ENCODE assay signal across 18 cellular contexts in genomic region chr20:18188446-18188845, GRCh38.
"Had no signal": no experiment of that assay in that cellular context is flagged by ENCODE, and none has a peak within 500 bp of the region (broad histone marks: within the 10 kb centered on the region; RNA-seq: fewer than 3 reads in every experiment).

No MANE protein-coding gene starts in this region.

- H3K27ac ChIP-seq: gastrocnemius medialis, heart right ventricle, pancreas, tibial nerve, vagina had no signal

- ATAC-seq: gastrocnemius medialis; pancreas; stimulated activated memory B cell treated with anti-CD40 and anti-IgM and Interleukin-4, amounts not matched to agents 10 μg/mL and 1 μg/mL and 100 μg/mL, for 72 hours; WTC11 had no signal

- DNase-seq: activated CD4-positive, alpha-beta T cell treated with anti-CD3 and anti-CD28 coated beads for 48 hours; activated CD8-positive, alpha-beta memory T cell treated with anti-CD3 and anti-CD28 coated beads for 24 hours; activated naive CD4-positive, alpha-beta T cell treated with anti-CD3 and anti-CD28 coated beads, Interleukin-2, amount 50 U/mL, for 16 hours; amniotic stem cell; cerebellar nuclear complex; dermis blood vessel endothelial cell; gastrocnemius medialis; kidney; pancreas had no signal

- H3K4me3 ChIP-seq: gastrocnemius medialis, heart right ventricle, pancreas, skin epidermis, tibial nerve, vagina had no signal

- H3K4me3 Mint-ChIP-seq: brain; stimulated activated memory B cell treated with anti-CD40 and anti-IgM and Interleukin-4, amounts not matched to agents 10 μg/mL and 1 μg/mL and 100 μg/mL, for 72 hours; T-helper 1 cell treated with Interleukin-12 subunit alpha and Interleukin-12 subunit beta and Interleukin-4 antibody, amounts not matched to agents 30 μg/mL and 1 μg/mL, for 36 hours; WTC11 had no signal

- H3K27me3 Mint-ChIP-seq: stimulated activated memory B cell treated with anti-CD40 and anti-IgM and Interleukin-4, amounts not matched to agents 10 μg/mL and 1 μg/mL and 100 μg/mL, for 72 hours had no signal

- H3K9me3 ChIP-seq: gastrocnemius medialis, heart right ventricle, pancreas, tibial nerve, vagina had no signal

- H3K4me1 ChIP-seq: gastrocnemius medialis, heart right ventricle, pancreas, tibial nerve, vagina had no signal

- H3K27me3 ChIP-seq: gastrocnemius medialis, heart right ventricle, pancreas, tibial nerve, vagina had no signal

- FAIRE-seq: kidney, pancreas had no signal

- H3K27ac Mint-ChIP-seq: activated T-helper 2 cell treated with anti-CD3 and anti-CD28 coated beads, Interferon-gamma antibody, Interleukin-2, Interleukin-4, amounts not matched to agents 10 μg/mL and 5 μg/mL and 100 μg/mL, durations not matched to agents 14 hours and 24 hours and 36 hours; stimulated activated memory B cell treated with anti-CD40 and anti-IgM and Interleukin-4, amounts not matched to agents 10 μg/mL and 1 μg/mL and 100 μg/mL, for 72 hours; T-helper 1 cell treated with Interleukin-12 subunit alpha and Interleukin-12 subunit beta and Interleukin-4 antibody, amounts not matched to agents 30 μg/mL and 1 μg/mL, for 36 hours; WTC11 had no signal

- H3K9me3 Mint-ChIP-seq: activated T-helper 2 cell treated with anti-CD3 and anti-CD28 coated beads, Interferon-gamma antibody, Interleukin-2, Interleukin-4, amounts not matched to agents 10 μg/mL and 5 μg/mL and 100 μg/mL, durations not matched to agents 14 hours and 24 hours and 36 hours; brain; stimulated activated memory B cell treated with anti-CD40 and anti-IgM and Interleukin-4, amounts not matched to agents 10 μg/mL and 1 μg/mL and 100 μg/mL, for 72 hours; T-helper 1 cell treated with Interleukin-12 subunit alpha and Interleukin-12 subunit beta and Interleukin-4 antibody, amounts not matched to agents 30 μg/mL and 1 μg/mL, for 36 hours; WTC11 had no signal

- H3K4me1 Mint-ChIP-seq: stimulated activated memory B cell treated with anti-CD40 and anti-IgM and Interleukin-4, amounts not matched to agents 10 μg/mL and 1 μg/mL and 100 μg/mL, for 72 hours; WTC11 had no signal
